In genomic region chr1:117534995-117535467, GRCh38 we compare ENCODE assay signal across 8 cellular contexts.
DNase-seq lines count a peak whose midpoint lies in the region; ATAC-seq and TF ChIP-seq lines count a peak whose summit lies in the region.

No MANE protein-coding gene starts in this region.

- H3K27me3 Mint-ChIP-seq in CD4-positive, alpha-beta T cell = no peaks in the 10 kb centered on the region
- H3K27me3 Mint-ChIP-seq in natural killer cell (ENCODE audit: low read depth in 2 of 2) = peaks cover 0 to 4% of the 10 kb centered on the region in 2 donors

- H3K36me3 Mint-ChIP-seq in CD4-positive, alpha-beta T cell (ENCODE audit: low read depth) = no peaks in the 10 kb centered on the region
- no peaks in the 10 kb centered on the region for H3K36me3 Mint-ChIP-seq in natural killer cell

- TF ChIP-seq CTCF in CD4-positive, alpha-beta T cell (IDR thresholded peaks at IDR 0.05) = peak; percentile 64
- TF ChIP-seq CTCF in epithelial cell of proximal tubule (conservative IDR thresholded peaks at IDR 0.05; ENCODE audit: low read depth, low read length) (peak; percentile 81), natural killer cell (IDR thresholded peaks at IDR 0.05) (peak; percentile 61), upper lobe of left lung (IDR thresholded peaks at IDR 0.05) (peak; percentile 42 to 71 (median 55))

- no peak overlapping the region for H3K27ac ChIP-seq in CD4-positive, alpha-beta T cell (ENCODE audit: low read depth, low read length)
- H3K27ac ChIP-seq in upper lobe of left lung = no peak overlapping the region

- H3K27me3 ChIP-seq in CD4-positive, alpha-beta T cell (ENCODE audit: control insufficient read depth, insufficient read depth, low read length) = no peaks in the 10 kb centered on the region
- H3K27me3 ChIP-seq in upper lobe of left lung = no peaks in the 10 kb centered on the region

- POLR2A ChIA-PET in CD4-positive, alpha-beta T cell (lab: Charles Lee) = interaction anchor here (0.7 to 2.5 kb wide), 8 partner anchors 71 to 223 kb away, joined by 3 to 8 read pairs (median 4); partner anchors contain the start of gene TENT5C

- H3K36me3 ChIP-seq in upper lobe of left lung = no peaks in the 10 kb centered on the region

- H3K4me3 ChIP-seq in epithelial cell of proximal tubule (ENCODE audit: low read depth, low read length) (no peak overlapping the region), upper lobe of left lung (no peak overlapping the region)

- H3K4me1 Mint-ChIP-seq in CD4-positive, alpha-beta T cell (ENCODE audit: low read depth) = no peaks in the 10 kb centered on the region
- peaks cover 0 to 6% of the 10 kb centered on the region in 2 donors for H3K4me1 Mint-ChIP-seq in natural killer cell

- CTCF ChIA-PET in CD4-positive, alpha-beta T cell (lab: Charles Lee) = interaction anchor here (0.5 to 5.5 kb wide), 31 partner anchors 10 to 467 kb away, joined by 3 to 45 read pairs (median 4); partner anchors contain the start of gene TENT5C

- intact Hi-C loops in CD4-positive, alpha-beta T cell (cut with DNase I, micrococcal nuclease) = loop anchor here (1.0 to 5.0 kb wide), 7 partner anchors 67 to 360 kb away; no protein-coding TSS in a partner anchor
- intact Hi-C loops in natural killer cell (cut with micrococcal nuclease) = loop anchor here (1.0 kb wide), 3 partner anchors 139 to 223 kb away; no protein-coding TSS in a partner anchor

- TF ChIP-seq POLR2A in upper lobe of left lung (IDR thresholded peaks at IDR 0.05) = no peak

- no peak overlapping the region for H3K27ac Mint-ChIP-seq in CD4-positive, alpha-beta T cell
- no peak overlapping the region for H3K27ac Mint-ChIP-seq in natural killer cell

- no peak overlapping the region for H3K4me3 Mint-ChIP-seq in CD4-positive, alpha-beta T cell
- no peak overlapping the region for H3K4me3 Mint-ChIP-seq in natural killer cell

- no peaks in the 10 kb centered on the region for H3K9me3 Mint-ChIP-seq in CD4-positive, alpha-beta T cell
- no peaks in the 10 kb centered on the region for H3K9me3 Mint-ChIP-seq in natural killer cell

- ATAC-seq in CD4-positive, alpha-beta T cell (ENCODE audit: poor library complexity) = peak; percentile 95
- ATAC-seq in GM19043 (IDR thresholded peaks at IDR 0.05; ENCODE audit: low read depth, unreplicated experiment) (peak; percentile 76), HG03342 (IDR thresholded peaks at IDR 0.05; ENCODE audit: unreplicated experiment) (peak; percentile 82), natural killer cell (peak; percentile 82 to 94 (median 91)), upper lobe of left lung (ENCODE audit: low FRiP score in 2 of 2) (peak; percentile 84 to 86)

- DNase-seq in CD4-positive, alpha-beta T cell = peak in 9 of 10 experiments; percentile 2 to 44 (median 17)
- DNase-seq in NCI-H446 (lab: John Stamatoyannopoulos, UW) (peak; percentile 47 to 70), epithelial cell of proximal tubule (ENCODE audit: low read depth) (peak; percentile 16), natural killer cell (no peak), upper lobe of left lung (peak in 1 of 2 donors; percentile 30)
- peak; percentile 16 for DNase-seq in activated CD4-positive, alpha-beta T cell treated with anti-CD3 and anti-CD28 coated beads, Interleukin-2, amount 50 U/mL, for 1 hour

- H3K9me3 ChIP-seq in CD4-positive, alpha-beta T cell (ENCODE audit: control insufficient read depth, low read length) = no peaks in the 10 kb centered on the region
- H3K9me3 ChIP-seq in upper lobe of left lung = no peaks in the 10 kb centered on the region

- peaks cover 0 to 9% (median 5%) of the 10 kb centered on the region in 4 donors for H3K4me1 ChIP-seq in upper lobe of left lung

- 11% methylated on average over 6 of the region's 6 CpGs for WGBS in upper lobe of left lung, 2 donors

- no peak for TF ChIP-seq EP300 in upper lobe of left lung (IDR thresholded peaks at IDR 0.05)
